ENCODE assay signal across 10 cellular contexts in the genomic region with DNA sequence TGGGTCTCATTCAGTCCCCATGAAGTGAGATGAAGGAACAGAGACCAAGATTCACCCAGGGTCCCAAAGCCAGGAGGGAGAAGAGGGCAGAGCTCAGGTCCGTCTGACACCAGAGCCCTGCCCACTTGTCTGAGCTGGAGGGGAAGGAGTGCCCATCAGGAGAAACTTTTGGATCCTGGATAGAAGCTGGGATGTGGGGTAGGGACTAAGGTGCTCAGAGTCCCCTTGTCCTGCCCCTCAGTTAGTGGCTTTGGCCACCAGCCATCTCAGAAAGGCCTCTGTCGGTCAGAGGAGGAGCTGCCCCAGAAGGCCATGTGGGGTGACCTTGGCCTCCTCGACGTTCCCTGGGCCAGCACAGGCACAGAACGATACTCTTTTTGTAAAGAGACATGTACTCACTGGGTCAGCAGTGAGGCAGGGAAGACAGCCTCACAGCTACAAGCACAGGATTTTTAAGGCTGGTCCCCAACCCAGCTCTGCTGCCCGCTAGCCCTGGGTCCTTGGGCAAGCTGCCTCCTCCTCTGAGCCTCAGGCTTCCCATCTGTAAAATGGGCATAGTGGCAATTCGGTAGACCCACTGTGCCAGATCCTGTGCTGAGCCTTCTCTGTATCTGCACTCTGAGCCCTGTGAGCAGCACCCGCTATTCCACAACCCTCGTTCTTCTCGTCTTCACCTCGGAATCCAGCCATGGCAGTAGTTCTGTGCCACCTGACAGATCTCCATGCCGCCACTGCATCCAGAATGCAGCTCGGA. TPM values are rescaled to one million over a fixed set of nuclear protein-coding genes. Genes with fewer than 3 reads are reported as not detected.
DNase-seq lines count a peak whose midpoint lies in the region; ATAC-seq, FAIRE-seq and TF ChIP-seq lines count a peak whose summit lies in the region.
"Had no signal": no experiment of that assay in that cellular context is flagged by ENCODE, and none has a peak within 500 bp of the region (broad histone marks: within the 10 kb centered on the region; RNA-seq: fewer than 3 reads in every experiment).

No MANE protein-coding gene starts in this region.

- no peak for TF ChIP-seq RAD21 in H1 (IDR thresholded peaks at IDR 0.05 in 1 of 2, conservative IDR thresholded peaks at IDR 0.05 in 1 of 2; ENCODE audit: low read depth in 2 of 2, low read length in 2 of 2)

- H3K4ac ChIP-seq in H1 (replicated peaks; ENCODE audit: insufficient read length, low read depth, low read length): peak overlapping the region; percentile 79

- peaks cover 3% of the 10 kb centered on the region for H3K9me3 ChIP-seq in left ventricle myocardium inferior (replicated peaks)
- peaks cover 0 to 3% of the 10 kb centered on the region in 2 experiments; a peak in 1 of 4 replicates for H3K9me3 ChIP-seq in H1 (ENCODE audit: insufficient read depth in 2 of 2, low read depth in 1 of 2, low read length in 1 of 2)
- H3K9me3 ChIP-seq in ovary: no peaks in the 10 kb centered on the region

- H2BK20ac ChIP-seq in H1 (ENCODE audit: low read length): peak overlapping the region; percentile 21; the same call in 1 of the 2 replicates

- no peak overlapping the region for H2BK120ac ChIP-seq in H1 (replicated peaks; ENCODE audit: low read depth, low read length)

- ATAC-seq in left ventricle myocardium superior (no peak), HG03025 (IDR thresholded peaks at IDR 0.05; ENCODE audit: low FRiP score, unreplicated experiment) (no peak)

- peaks cover 43% of the 10 kb centered on the region for H3K4me1 ChIP-seq in left ventricle myocardium inferior
- H3K4me1 ChIP-seq in H1 (replicated peaks in 1 of 4; ENCODE audit: control insufficient read depth in 3 of 4, insufficient read depth in 4 of 4, low read length in 3 of 4): peaks cover 7 to 28% (median 17%) of the 10 kb centered on the region in 4 experiments
- peaks cover 18% of the 10 kb centered on the region for H3K4me1 ChIP-seq in ovary (ENCODE audit: insufficient read depth)

- no peaks in the 10 kb centered on the region for H3K79me2 ChIP-seq in H1 (ENCODE audit: control insufficient read depth in 1 of 2, insufficient read depth in 2 of 2, low read length in 2 of 2)

- no peak overlapping the region for H3K14ac ChIP-seq in H1 (ENCODE audit: insufficient read length)

- peak overlapping the region; percentile 56; the same call in 1 of the 2 replicates for H3K18ac ChIP-seq in H1 (ENCODE audit: extremely low read depth, low read length)

- H4K5ac ChIP-seq in H1 (ENCODE audit: insufficient read length, low read depth, low read length): no peak overlapping the region

- TF ChIP-seq CTCF in left ventricle myocardium inferior (IDR thresholded peaks at IDR 0.05; ENCODE audit: borderline replicate concordance): no peak
- no peak for TF ChIP-seq CTCF in H1 (IDR thresholded peaks at IDR 0.05; ENCODE audit: control extremely low read depth in 1 of 3, insufficient read depth in 1 of 3, low read depth in 1 of 3, low read length in 3 of 3)
- TF ChIP-seq CTCF in ovary (IDR thresholded peaks at IDR 0.05): no peak

- H3K23ac ChIP-seq in H1 (ENCODE audit: insufficient read length): no peak overlapping the region

- peaks cover 18% of the 10 kb centered on the region for H3K23me2 ChIP-seq in H1 (ENCODE audit: low read depth, low read length)

- intact Hi-C loops in left ventricle myocardium inferior (cut with micrococcal nuclease): no loop called here
- intact Hi-C loops in left ventricle myocardium superior (cut with micrococcal nuclease): no loop called here
- intact Hi-C loops in ovary (cut with DNase I): no loop called here

- TF ChIP-seq EP300 in H1 (IDR thresholded peaks at IDR 0.05; ENCODE audit: borderline replicate concordance in 1 of 2, low read depth in 2 of 2, low read length in 2 of 2) (no peak), ovary (IDR thresholded peaks at IDR 0.05) (no peak)

- no peak overlapping the region for H3K4me2 ChIP-seq in H1 (ENCODE audit: insufficient read depth in 1 of 2, low read depth in 2 of 2, low read length in 2 of 2)

- no peaks in the 10 kb centered on the region for H3K79me1 ChIP-seq in H1 (ENCODE audit: low read depth, low read length)

- peak overlapping the region; percentile 3; the same call in 1 of the 2 replicates for H2BK5ac ChIP-seq in H1 (ENCODE audit: low read depth, low read length)

- POLR2A ChIA-PET in H1 (lab: Charles Lee; ENCODE audit: partially characterized antibody): interaction anchor here (0.7 to 2.3 kb wide), 9 partner anchors 10 to 395 kb away, joined by 3 to 7 read pairs (median 3); a partner anchor contains a TSS

- peak overlapping the region; percentile 56; the same call in 1 of the 2 replicates for H2AK5ac ChIP-seq in H1 (ENCODE audit: low read depth, low read length)

- DNase-seq in left ventricle myocardium inferior: no peak
- no peak for DNase-seq in left ventricle myocardium superior
- DNase-seq in H1 (ENCODE audit: low read depth in 1 of 2, low spot score in 2 of 2): no peak
- peak in 3 of 5 donors; percentile 39 to 65 (median 46) for DNase-seq in ovary
- no peak for DNase-seq in NCI-H1436 (lab: John Stamatoyannopoulos, UW)
- no peak for DNase-seq in CD1c-positive myeloid dendritic cell (ENCODE audit: extremely low spot score)
- no peak for DNase-seq in NCI-H748 treated with DMSO at 0.1 percent for 48 hours (lab: John Stamatoyannopoulos, UW)
- DNase-seq: activated T-cell treated with anti-CD3 and anti-CD28 coated beads, Interleukin-2, amount 50 U/mL, for 1 hour had no signal

- peak overlapping the region; percentile 62 for H4K91ac ChIP-seq in H1 (replicated peaks; ENCODE audit: insufficient read length, low read length)

- H3K36me3 ChIP-seq in left ventricle myocardium inferior (no peaks in the 10 kb centered on the region), H1 (ENCODE audit: control insufficient read depth in 2 of 4, insufficient read depth in 4 of 4, low read length in 3 of 4) (no peaks in the 10 kb centered on the region), ovary (no peaks in the 10 kb centered on the region)

- H4K8ac ChIP-seq in H1 (ENCODE audit: extremely low read depth, insufficient read depth, low read length): no peak overlapping the region

- no peak overlapping the region for H2AFZ ChIP-seq in H1 (ENCODE audit: low read length)

- peak overlapping the region; percentile 74 for H3K27ac ChIP-seq in left ventricle myocardium inferior (replicated peaks)
- no peak overlapping the region for H3K27ac ChIP-seq in H1 (ENCODE audit: low read depth, low read length)
- H3K27ac ChIP-seq in ovary: peak overlapping the region; percentile 67 to 91

- CTCF ChIA-PET in H1 (lab: Charles Lee; ENCODE audit: partially characterized antibody): interaction anchor here (0.7 to 7.2 kb wide), 15 partner anchors 10 to 398 kb away, joined by 3 to 37 read pairs (median 3); no protein-coding TSS in a partner anchor

- TF ChIP-seq POLR2A in H1 (IDR thresholded peaks at IDR 0.05; ENCODE audit: control extremely low read depth in 1 of 2, low read depth in 2 of 2, low read length in 2 of 2): no peak
- TF ChIP-seq POLR2A in ovary (IDR thresholded peaks at IDR 0.05): no peak

- H3K9ac ChIP-seq in H1 (replicated peaks in 1 of 4; ENCODE audit: extremely low read depth in 1 of 4, low read depth in 3 of 4, low read length in 3 of 4): no peak overlapping the region

- no peak overlapping the region for H3K4me3 ChIP-seq in left ventricle myocardium inferior
- H3K4me3 ChIP-seq in H1 (ENCODE audit: extremely low read depth in 1 of 4, insufficient read depth in 2 of 4, low read depth in 3 of 4, low read length in 4 of 4): no peak overlapping the region
- H3K4me3 ChIP-seq in ovary: no peak overlapping the region

- peak overlapping the region; percentile 88 for H2BK12ac ChIP-seq in H1 (ENCODE audit: low read depth, low read length)

- H2BK15ac ChIP-seq in H1 (ENCODE audit: low read length): peak overlapping the region; percentile 19; the same call in 1 of the 2 replicates

- H3K56ac ChIP-seq in H1 (replicated peaks; ENCODE audit: insufficient read length, low read depth, low read length): no peak overlapping the region

- 85% methylated on average over 13 of the region's 13 CpGs; no CpG with 5 or more reads in 1 of the 2 experiments for WGBS in H1 (ENCODE audit: extremely low coverage in 1 of 2, insufficient coverage in 1 of 2, insufficient read length in 1 of 2, insufficient replicate concordance in 2 of 2, low coverage in 1 of 2, low lambda C conversion rate in 2 of 2, missing lambda C conversion rate in 1 of 2), 2 experiments
- 66 to 77% (median 68%) methylated on average over 13 of the region's 13 CpGs for WGBS in ovary, 3 donors

- H3K27me3 ChIP-seq in left ventricle myocardium inferior (ENCODE audit: low read depth) (peaks cover 10% of the 10 kb centered on the region), H1 (replicated peaks in 1 of 4; ENCODE audit: control insufficient read depth in 3 of 4, extremely low read depth in 1 of 4, insufficient read depth in 3 of 4, low read length in 3 of 4) (peaks cover 0 to 5% (median 1%) of the 10 kb centered on the region in 4 experiments; a peak in 2 of 7 replicates), ovary (no peaks in the 10 kb centered on the region)

- no peak for FAIRE-seq in H1 (lab: Jason Lieb, UNC)

- H4K20me1 ChIP-seq in H1 (replicated peaks in 1 of 2; ENCODE audit: control insufficient read depth in 1 of 2, insufficient read depth in 2 of 2, low read length in 2 of 2): peaks cover 0 to 6% of the 10 kb centered on the region in 2 experiments

RNA-seq across cellular contexts. Expression of a gene that starts 49.4 kb away (rescaled TPM):
- total RNA-seq in left ventricle myocardium inferior: not detected
- not detected for total RNA-seq in left ventricle myocardium superior
- total RNA-seq in H1 (2021; fragmentation: NEBNext Ultra II Directional; extraction: Animal tissue kit (Norgen Biotek cat#: 25700)): not detected in 2 replicates
- not detected in 2 replicates for polyA plus RNA-seq in H1 (2011; rRNA removed)
- not detected for polyA plus RNA-seq in H1 (2011; cell fraction: cytosol; rRNA removed)
- polyA plus RNA-seq in H1 (2011; cell fraction: nucleus; rRNA removed): 0.17 TPM
- polyA plus RNA-seq in H1 (2012, experiment 1 of 2): not detected in 4 replicates
- not detected for polyA plus RNA-seq in H1 (2012, experiment 2 of 2)
- not detected for polyA plus RNA-seq in H1 (2013, experiment 1 of 2)
- not detected for polyA plus RNA-seq in H1 (2013, experiment 2 of 2)
- polyA minus RNA-seq in H1 (2011; rRNA and poly(A)+ RNA removed): not detected in 2 replicates
- polyA minus RNA-seq in H1 (2011; cell fraction: cytosol; rRNA and poly(A)+ RNA removed): not detected
- polyA minus RNA-seq in H1 (2011; cell fraction: nucleus; rRNA and poly(A)+ RNA removed): 0.40 TPM
- 1 to 10 TPM in 1 of 7 donors, under 1 TPM in 1, not detected in 5; 0.30 to 1.1 TPM for total RNA-seq in ovary
- under 1 TPM in 1 of 2 donors, not detected in 1; 0.07 TPM for polyA plus RNA-seq in ovary
- polyA plus RNA-seq: right cardiac atrium had no signal

RNA-seq across cellular contexts. Expression of a gene that starts 54.5 kb away (rescaled TPM):
- total RNA-seq in left ventricle myocardium inferior (63.4 TPM), left ventricle myocardium superior (66.5 TPM), ovary (10 to 100 TPM; 11.9 to 29.7 (median 25.3) TPM)
- total RNA-seq in H1 (2021; fragmentation: NEBNext Ultra II Directional; extraction: Animal tissue kit (Norgen Biotek cat#: 25700)): 66.1 and 70.2 TPM in 2 replicates
- polyA plus RNA-seq in H1 (2011; rRNA removed) (66.8 and 72.0 TPM in 2 replicates), ovary (10 to 100 TPM; 11.7 to 33.1 TPM)
- 74.2 TPM for polyA plus RNA-seq in H1 (2011; cell fraction: cytosol; rRNA removed)
- 49.9 TPM for polyA plus RNA-seq in H1 (2011; cell fraction: nucleus; rRNA removed)
- 50.4 to 65.9 TPM (median 63.1 TPM) in 4 replicates for polyA plus RNA-seq in H1 (2012, experiment 1 of 2)
- 54.6 TPM for polyA plus RNA-seq in H1 (2012, experiment 2 of 2)
- 37.6 TPM for polyA plus RNA-seq in H1 (2013, experiment 1 of 2)
- 37.1 TPM for polyA plus RNA-seq in H1 (2013, experiment 2 of 2)
- polyA minus RNA-seq in H1 (2011; rRNA and poly(A)+ RNA removed): 27.6 and 39.4 TPM in 2 replicates
- polyA minus RNA-seq in H1 (2011; cell fraction: cytosol; rRNA and poly(A)+ RNA removed): 13.7 TPM
- polyA minus RNA-seq in H1 (2011; cell fraction: nucleus; rRNA and poly(A)+ RNA removed): 22.0 TPM

Comparison
In these comparisons a context has a peak if more than half of its experiments do, and no peak if none do; other contexts are left out.
1. DNase-seq: peak in ovary (3 of 5); none in left ventricle myocardium inferior (single experiment), left ventricle myocardium superior (single experiment), H1 (0 of 2), NCI-H1436 (single experiment), CD1c-positive myeloid dendritic cell (single experiment) and NCI-H748 treated with DMSO at 0.1 percent for 48 hours (single experiment).